In the genomic region with DNA sequence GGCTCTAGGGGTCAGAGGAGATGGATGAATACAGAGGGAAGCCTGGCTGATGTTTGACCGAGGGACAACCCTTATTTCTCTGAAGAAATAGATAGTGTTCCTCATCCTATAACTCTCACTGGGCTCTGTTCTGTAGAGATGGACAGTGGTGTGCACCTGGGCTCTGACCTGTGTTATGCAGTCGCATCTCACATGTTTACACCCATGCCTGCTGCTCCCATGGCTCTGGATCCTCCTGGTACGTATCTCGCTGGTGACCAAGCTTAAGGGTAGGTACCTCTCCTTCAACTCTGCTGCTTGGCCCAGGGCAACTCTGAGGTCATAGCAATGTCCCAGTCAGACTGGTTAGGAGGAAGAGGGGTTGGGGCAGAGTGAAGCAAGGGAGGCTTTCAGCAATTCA, we compare ENCODE assay signal across 15 cellular contexts. TPM values are rescaled to one million over a fixed set of nuclear protein-coding genes. Genes with fewer than 3 reads are reported as not detected.
"Had no signal": no experiment of that assay in that cellular context is flagged by ENCODE, and none has a peak within 500 bp of the region (broad histone marks: within the 10 kb centered on the region; RNA-seq: fewer than 3 reads in every experiment).

No MANE protein-coding gene starts in this region.

- H3K27me3 ChIP-seq: foreskin keratinocyte, neutrophil, suprapubic skin, thyroid gland, uterus had no signal

- H3K9me3 ChIP-seq: neutrophil, suprapubic skin, thyroid gland, uterus had no signal

- DNase-seq: foreskin keratinocyte; left colon; naive thymus-derived CD4-positive, alpha-beta T cell; nephron progenitor cell; posterior cingulate gyrus; right cardiac atrium; small intestine; stimulated activated CD4-positive, alpha-beta T cell treated with anti-CD3 and anti-CD28 coated beads, Interleukin-12 subunit alpha, Interleukin-12 subunit beta, amount 100 ng/mL, for 4 hours; stimulated activated naive CD8-positive, alpha-beta T cell treated with anti-CD3 and anti-CD28 coated beads, Interleukin-15, Interleukin-2, amounts not matched to agents 100 U/mL and 50 U/mL, for 24 hours; thyroid gland; uterus had no signal

- H3K4me1 ChIP-seq: foreskin keratinocyte, thyroid gland, uterus had no signal

- H3K36me3 ChIP-seq: neutrophil, suprapubic skin, thyroid gland, uterus had no signal

- ATAC-seq: foreskin keratinocyte; left colon; naive thymus-derived CD4-positive, alpha-beta T cell; right cardiac atrium; stimulated activated effector memory CD8-positive, alpha-beta T cell treated with anti-CD3 and anti-CD28 coated beads, Interleukin-12 subunit alpha, Interleukin-12 subunit beta, amount 100 ng/mL, for 72 hours; stimulated activated naive CD8-positive, alpha-beta T cell treated with anti-CD3 and anti-CD28 coated beads, Interleukin-15, Interleukin-2, amounts not matched to agents 100 U/mL and 50 U/mL, for 24 hours had no signal

- H3K4me3 ChIP-seq: suprapubic skin, thyroid gland, uterus had no signal

- H3K27ac ChIP-seq: foreskin keratinocyte, neutrophil, suprapubic skin, thyroid gland, uterus had no signal

RNA-seq across cellular contexts. Expression of a gene that starts 42.8 kb away (rescaled TPM):
- total RNA-seq: foreskin keratinocyte, kidney epithelial cell had no signal
- polyA plus RNA-seq: foreskin keratinocyte; naive thymus-derived CD4-positive, alpha-beta T cell had no signal
